ENCODE assay signal across 12 cellular contexts in genomic region chr11:131893103-131893502, GRCh38.
A peak's percentile ranks its signal among the peaks of the same experiment; 100 is the strongest.
DNase-seq lines count a peak whose midpoint lies in the region; ATAC-seq and TF ChIP-seq lines count a peak whose summit lies in the region.
"Had no signal": no experiment of that assay in that cellular context is flagged by ENCODE, and none has a peak within 500 bp of the region (broad histone marks: within the 10 kb centered on the region; RNA-seq: fewer than 3 reads in every experiment).

No MANE protein-coding gene starts in this region.

- peak; percentile 59 for DNase-seq in GM12864 (ENCODE audit: low read depth)
- DNase-seq in ureter (ENCODE audit: low spot score), result no peak
- no peak for DNase-seq in COLO668 (lab: John Stamatoyannopoulos, UW; ENCODE audit: unreplicated experiment)
- DNase-seq in DMS79 treated with DMSO at 0.1 percent for 48 hours (lab: John Stamatoyannopoulos, UW), result no peak
- DNase-seq in NCI-H1417 (lab: John Stamatoyannopoulos, UW), result no peak
- DNase-seq: glutamatergic neuron, Karpas-422, NCI-H2081 treated with DMSO at 0.1 percent for 48 hours had no signal

- no peak overlapping the region for H3K4me3 ChIP-seq in GM12864 (ENCODE audit: low read depth, low read length)
- H3K4me3 ChIP-seq: HAP-1 had no signal

- ATAC-seq in GM19324 (IDR thresholded peaks at IDR 0.05; ENCODE audit: low FRiP score, unreplicated experiment) (peak; percentile 84), HG02588 (IDR thresholded peaks at IDR 0.05; ENCODE audit: unreplicated experiment) (peak; percentile 82), HG03175 (IDR thresholded peaks at IDR 0.05; ENCODE audit: unreplicated experiment) (peak; percentile 87)

- no peak for TF ChIP-seq CTCF in GM12864 (IDR thresholded peaks at IDR 0.05; ENCODE audit: low read depth, low read length, missing control alignments)
